In the genomic region with DNA sequence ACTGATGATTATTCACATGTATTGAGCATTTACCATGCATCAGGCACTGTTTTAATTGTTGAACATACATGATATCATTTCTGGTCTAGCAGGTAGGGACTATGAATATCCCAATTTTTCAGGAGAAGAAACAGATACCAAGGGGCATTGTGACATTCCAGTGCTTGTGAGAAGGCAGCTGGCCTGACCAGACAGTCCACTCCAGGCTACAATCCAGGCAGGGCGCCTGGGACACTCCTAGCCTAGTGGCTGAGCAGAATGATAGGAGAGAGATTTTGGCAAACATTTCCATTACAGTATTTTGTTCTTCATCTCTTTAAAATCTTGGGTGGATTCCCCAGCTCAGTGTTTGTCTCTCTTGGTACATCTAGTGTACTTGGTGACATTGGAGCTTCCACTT, we compare ENCODE assay signal across 11 cellular contexts.
"Had no signal": no experiment of that assay in that cellular context is flagged by ENCODE, and none has a peak within 500 bp of the region (broad histone marks: within the 10 kb centered on the region; RNA-seq: fewer than 3 reads in every experiment).

No MANE protein-coding gene starts in this region.

- H3K36me3 ChIP-seq: SJCRH30 had no signal

- H3K4me1 ChIP-seq: SJCRH30 had no signal

- H3K27me3 ChIP-seq: SJCRH30 had no signal

- H3K4me1 Mint-ChIP-seq: activated naive CD4-positive, alpha-beta T cell treated with anti-CD3 and anti-CD28 coated beads, Interleukin-2, amount 50 U/mL, for 24 hours had no signal

- H3K27ac ChIP-seq: SJCRH30 had no signal

- H3K27ac Mint-ChIP-seq: activated CD8-positive, alpha-beta T cell treated with anti-CD3 and anti-CD28 coated beads, Interleukin-2, amount 10 ng/mL, durations not matched to agents 7 days and 5 days; activated naive CD4-positive, alpha-beta T cell treated with anti-CD3 and anti-CD28 coated beads, Interleukin-2, amount 50 U/mL, for 24 hours; T-helper 2 cell treated with Interferon-gamma antibody and Interleukin-4, amounts not matched to agents 5 μg/mL and 100 μg/mL, for 36 hours had no signal

- ATAC-seq: activated CD4-positive, CD25-positive, alpha-beta regulatory T cell treated with anti-CD3 and anti-CD28 coated beads, Interleukin-2, amount 50 U/mL, for 24 hours; activated CD8-positive, alpha-beta T cell treated with anti-CD3 and anti-CD28 coated beads, Interleukin-2, amount 10 ng/mL, durations not matched to agents 7 days and 5 days had no signal

- H3K27me3 Mint-ChIP-seq: activated naive CD4-positive, alpha-beta T cell treated with anti-CD3 and anti-CD28 coated beads, Interleukin-2, amount 50 U/mL, for 24 hours had no signal

- H3K4me2 ChIP-seq: SK-N-SH had no signal

- H3K9ac ChIP-seq: SK-N-SH had no signal

- H3K4me3 ChIP-seq: SJCRH30 had no signal

- H3K9me3 ChIP-seq: SJCRH30, SK-N-SH had no signal

- DNase-seq: activated CD4-positive, alpha-beta T cell treated with anti-CD3 and anti-CD28 coated beads for 4 hours; activated T-cell treated with anti-CD3 and anti-CD28 coated beads, Interleukin-2, amount 50 U/mL, for 1 hour; central memory CD4-positive, alpha-beta T cell; NCI-H1048; T-helper 1 cell had no signal

- H3K4me3 Mint-ChIP-seq: activated CD8-positive, alpha-beta T cell treated with anti-CD3 and anti-CD28 coated beads, Interleukin-2, amount 10 ng/mL, durations not matched to agents 7 days and 5 days; activated naive CD4-positive, alpha-beta T cell treated with anti-CD3 and anti-CD28 coated beads, Interleukin-2, amount 50 U/mL, for 24 hours; T-helper 2 cell treated with Interferon-gamma antibody and Interleukin-4, amounts not matched to agents 5 μg/mL and 100 μg/mL, for 36 hours had no signal

- H3K9me2 ChIP-seq: SK-N-SH had no signal
